In genomic region chr10:76547352-76547972, GRCh38 we compare ENCODE assay signal across 8 cellular contexts.
DNase-seq lines count a peak whose midpoint lies in the region; ATAC-seq and TF ChIP-seq lines count a peak whose summit lies in the region.

No MANE protein-coding gene starts in this region.

- no peaks in the 10 kb centered on the region for H3K27me3 ChIP-seq in esophagus muscularis mucosa
- H3K27me3 ChIP-seq in thyroid gland = no peaks in the 10 kb centered on the region

- TF ChIP-seq CTCF in AG09319 (IDR thresholded peaks at IDR 0.05; ENCODE audit: low read depth, low read length) (peak; percentile 76), esophagus muscularis mucosa (IDR thresholded peaks at IDR 0.05) (peak; percentile 83 to 90 (median 88)), thyroid gland (IDR thresholded peaks at IDR 0.05) (peak; percentile 69 to 89 (median 78))
- peak; percentile 52 for TF ChIP-seq CTCF in activated CD8-positive, alpha-beta T cell treated with anti-CD3 and anti-CD28 coated beads for 36 hours (IDR thresholded peaks at IDR 0.05)

- H3K9me3 ChIP-seq in esophagus muscularis mucosa (no peaks in the 10 kb centered on the region), thyroid gland (no peaks in the 10 kb centered on the region)

- H3K36me3 ChIP-seq in esophagus muscularis mucosa (no peaks in the 10 kb centered on the region), thyroid gland (no peaks in the 10 kb centered on the region)

- intact Hi-C loops in activated CD8-positive, alpha-beta T cell treated with anti-CD3 and anti-CD28 coated beads for 36 hours (cut with micrococcal nuclease) = no loop called here
- intact Hi-C loops in esophagus muscularis mucosa (cut with DNase I) (loop anchor here (10.0 kb wide), 1 partner anchor 243 kb away; no protein-coding TSS in a partner anchor), thyroid gland (cut with DNase I) (loop anchor here (10.0 kb wide), 1 partner anchor 1153 kb away; no protein-coding TSS in a partner anchor)

- H3K4me1 Mint-ChIP-seq in activated CD8-positive, alpha-beta T cell treated with anti-CD3 and anti-CD28 coated beads for 36 hours (ENCODE audit: low read depth) = no peaks in the 10 kb centered on the region

- no peak overlapping the region for H3K4me3 Mint-ChIP-seq in activated CD8-positive, alpha-beta T cell treated with anti-CD3 and anti-CD28 coated beads for 36 hours

- TF ChIP-seq POLR2A in esophagus muscularis mucosa (IDR thresholded peaks at IDR 0.05; ENCODE audit: low read depth) = no peak
- TF ChIP-seq POLR2A in thyroid gland (IDR thresholded peaks at IDR 0.05) = no peak

- H3K27ac Mint-ChIP-seq in activated CD8-positive, alpha-beta T cell treated with anti-CD3 and anti-CD28 coated beads for 36 hours = no peak overlapping the region

- WGBS in esophagus muscularis mucosa = 36% methylated on average over 11 of the region's 11 CpGs
- WGBS in thyroid gland, 2 donors = 11 to 28% methylated on average over 11 of the region's 11 CpGs

- DNase-seq in AG09319 (ENCODE audit: extremely low read depth, low read depth) (peak; percentile 52), HK-2 (ENCODE audit: unreplicated experiment) (peak; percentile 83), NCI-H526 (lab: John Stamatoyannopoulos, UW) (peak; percentile 47 to 77), esophagus muscularis mucosa (ENCODE audit: extremely low spot score) (no peak), myocyte (ENCODE audit: low read depth) (peak; percentile 86), thyroid gland (peak; percentile 85 to 88)
- peak; percentile 77 for DNase-seq in activated CD8-positive, alpha-beta T cell treated with anti-CD3 and anti-CD28 coated beads for 36 hours

- no peak for TF ChIP-seq EP300 in esophagus muscularis mucosa (IDR thresholded peaks at IDR 0.05)

- POLR2A ChIA-PET in activated CD8-positive, alpha-beta T cell treated with anti-CD3 and anti-CD28 coated beads for 36 hours (lab: Charles Lee) = no interaction called here

- H3K36me3 Mint-ChIP-seq in activated CD8-positive, alpha-beta T cell treated with anti-CD3 and anti-CD28 coated beads for 36 hours (ENCODE audit: low read depth) = no peaks in the 10 kb centered on the region

- CTCF ChIA-PET in activated CD8-positive, alpha-beta T cell treated with anti-CD3 and anti-CD28 coated beads for 36 hours (lab: Charles Lee) = interaction anchor here (1.6 kb wide), 1 partner anchor 10 kb away, joined by 9 read pairs; no protein-coding TSS in a partner anchor

- H3K4me1 ChIP-seq in esophagus muscularis mucosa (peaks cover 3 to 16% (median 11%) of the 10 kb centered on the region in 4 donors), thyroid gland (peaks cover 8 to 14% of the 10 kb centered on the region in 2 donors)

- no peaks in the 10 kb centered on the region for H3K9me3 Mint-ChIP-seq in activated CD8-positive, alpha-beta T cell treated with anti-CD3 and anti-CD28 coated beads for 36 hours

- peaks cover 4% of the 10 kb centered on the region for H3K27me3 Mint-ChIP-seq in activated CD8-positive, alpha-beta T cell treated with anti-CD3 and anti-CD28 coated beads for 36 hours

- H3K27ac ChIP-seq in esophagus muscularis mucosa (replicated peaks in 1 of 4) (no peak overlapping the region), thyroid gland (no peak overlapping the region)

- ATAC-seq in GM18519 (IDR thresholded peaks at IDR 0.05; ENCODE audit: low FRiP score, unreplicated experiment) = peak; percentile 63
- ATAC-seq in activated CD8-positive, alpha-beta T cell treated with anti-CD3 and anti-CD28 coated beads for 36 hours = no peak

- H3K4me3 ChIP-seq in esophagus muscularis mucosa (no peak overlapping the region), thyroid gland (replicated peaks in 1 of 3) (no peak overlapping the region)
